In genomic region chr6:33745558-33745957, GRCh38 we compare ENCODE assay signal across 13 cellular contexts. TPM values are rescaled to one million over a fixed set of nuclear protein-coding genes. Genes with fewer than 3 reads are reported as not detected.
DNase-seq lines count a peak whose midpoint lies in the region; ATAC-seq and TF ChIP-seq lines count a peak whose summit lies in the region.
"Had no signal": no experiment of that assay in that cellular context is flagged by ENCODE, and none has a peak within 500 bp of the region (broad histone marks: within the 10 kb centered on the region; RNA-seq: fewer than 3 reads in every experiment).

No MANE protein-coding gene starts in this region.

- no peaks in the 10 kb centered on the region for H3K27me3 ChIP-seq in WERI-Rb-1 (ENCODE audit: insufficient read depth, low read depth, severe bottlenecking)
- H3K27me3 ChIP-seq in sigmoid colon: no peaks in the 10 kb centered on the region

- H3K4me3 ChIP-seq in WERI-Rb-1 (ENCODE audit: low read depth, low read length) (no peak overlapping the region), sigmoid colon (peak overlapping the region; percentile 30 to 49 (median 46))
- H3K4me3 ChIP-seq: suprapubic skin had no signal

- TF ChIP-seq EP300 in sigmoid colon (IDR thresholded peaks at IDR 0.05): peak; percentile 26 to 94 (median 72)

- H3K9me3 ChIP-seq in ES-I3 (ENCODE audit: control insufficient read depth, insufficient read depth, low read length) (no peaks in the 10 kb centered on the region), WERI-Rb-1 (ENCODE audit: severe bottlenecking) (no peaks in the 10 kb centered on the region), sigmoid colon (no peaks in the 10 kb centered on the region)
- H3K9me3 ChIP-seq: suprapubic skin had no signal

- H3K36me3 ChIP-seq in ES-I3 (ENCODE audit: insufficient read depth, low read length) (no peaks in the 10 kb centered on the region), WERI-Rb-1 (no peaks in the 10 kb centered on the region), sigmoid colon (no peaks in the 10 kb centered on the region)
- H3K36me3 ChIP-seq: suprapubic skin had no signal

- H3K4me1 ChIP-seq in ES-I3 (ENCODE audit: insufficient read depth, low read length) (peaks cover 36% of the 10 kb centered on the region), sigmoid colon (peaks cover 0 to 53% (median 40%) of the 10 kb centered on the region in 4 donors)

- peak overlapping the region; percentile 46; the same call in 1 of the 2 replicates for H3K9ac ChIP-seq in ES-I3 (ENCODE audit: low read depth, low read length)

- no peak for TF ChIP-seq POLR2A in sigmoid colon (IDR thresholded peaks at IDR 0.05)

- intact Hi-C loops in sigmoid colon (cut with DNase I): loop anchor here (1.0 kb wide), 1 partner anchor 44 kb away; the partner anchor contains the start of gene LEMD2

- ATAC-seq in HG02798 (IDR thresholded peaks at IDR 0.05; ENCODE audit: poor library complexity, unreplicated experiment) (no peak), HG02588 (IDR thresholded peaks at IDR 0.05; ENCODE audit: unreplicated experiment) (no peak)
- ATAC-seq: activated CD4-positive, CD25-positive, alpha-beta regulatory T cell treated with anti-CD3 and anti-CD28 coated beads, Interleukin-2, amount 50 U/mL, for 24 hours had no signal

- WGBS in sigmoid colon, 2 donors: 50 to 78% methylated on average over 7 of the region's 7 CpGs

- DNase-seq in WERI-Rb-1: no peak
- peak; percentile 30 for DNase-seq in iris pigment epithelial cell (ENCODE audit: low read depth)
- DNase-seq in sigmoid colon: peak; percentile 78
- no peak for DNase-seq in Kasumi-1 (lab: John Stamatoyannopoulos, UW)
- no peak for DNase-seq in NCI-H146 (lab: John Stamatoyannopoulos, UW)
- DNase-seq: activated naive CD4-positive, alpha-beta T cell; NCI-H1092; stimulated activated CD4-positive, alpha-beta T cell treated with anti-CD3 and anti-CD28 coated beads, Interleukin-2, amount 100 ng/mL, for 48 hours had no signal

- H3K27ac ChIP-seq in WERI-Rb-1 (peak overlapping the region; percentile 87), sigmoid colon (peak overlapping the region; percentile 1 to 93 (median 90))
- H3K27ac ChIP-seq: suprapubic skin had no signal

- no peak for TF ChIP-seq CTCF in WERI-Rb-1 (IDR thresholded peaks at IDR 0.05; ENCODE audit: low read depth, low read length)
- no peak for TF ChIP-seq CTCF in sigmoid colon (IDR thresholded peaks at IDR 0.05)

RNA-seq across cellular contexts. Expression of gene IP6K3, which starts 1.1 kb away (rescaled TPM):
- 10 to 100 TPM in 1 of 4 donors, 1 to 10 TPM in 3; 4.9 to 10.3 (median 6.4) TPM for total RNA-seq in sigmoid colon
- 1 to 10 TPM in 1 of 3 donors, under 1 TPM in 2; 0.46 to 1.1 (median 0.60) TPM for polyA plus RNA-seq in sigmoid colon

RNA-seq across cellular contexts. Expression of gene UQCC2, which starts 34.1 kb away (rescaled TPM):
- total RNA-seq in sigmoid colon: 10 to 100 TPM in 3 of 4 donors, 1 to 10 TPM in 1; 9.5 to 34.9 (median 28.7) TPM
- 10 to 100 TPM; 52.3 to 90.9 (median 56.3) TPM for polyA plus RNA-seq in sigmoid colon

RNA-seq across cellular contexts. Expression of gene LEMD2, which starts 43.4 kb away (rescaled TPM):
- 10 to 100 TPM; 31.8 to 42.7 (median 38.8) TPM for total RNA-seq in sigmoid colon
- polyA plus RNA-seq in sigmoid colon: 10 to 100 TPM; 17.6 to 71.6 (median 18.0) TPM

RNA-seq across cellular contexts. Expression of gene MLN, which starts 58.2 kb away (rescaled TPM):
- total RNA-seq in sigmoid colon: not detected
- polyA plus RNA-seq in sigmoid colon: under 1 TPM in 1 of 3 donors, not detected in 2; 0.48 TPM
- total RNA-seq: suprapubic skin had no signal

Comparison
In these comparisons a context has a peak if more than half of its experiments do, and no peak if none do; other contexts are left out.
1. DNase-seq: peak in iris pigment epithelial cell (single experiment) and sigmoid colon (single experiment); none in WERI-Rb-1 (single experiment), Kasumi-1 (0 of 2) and NCI-H146 (single experiment).